ENCODE assay signal across 8 cellular contexts in the genomic region with DNA sequence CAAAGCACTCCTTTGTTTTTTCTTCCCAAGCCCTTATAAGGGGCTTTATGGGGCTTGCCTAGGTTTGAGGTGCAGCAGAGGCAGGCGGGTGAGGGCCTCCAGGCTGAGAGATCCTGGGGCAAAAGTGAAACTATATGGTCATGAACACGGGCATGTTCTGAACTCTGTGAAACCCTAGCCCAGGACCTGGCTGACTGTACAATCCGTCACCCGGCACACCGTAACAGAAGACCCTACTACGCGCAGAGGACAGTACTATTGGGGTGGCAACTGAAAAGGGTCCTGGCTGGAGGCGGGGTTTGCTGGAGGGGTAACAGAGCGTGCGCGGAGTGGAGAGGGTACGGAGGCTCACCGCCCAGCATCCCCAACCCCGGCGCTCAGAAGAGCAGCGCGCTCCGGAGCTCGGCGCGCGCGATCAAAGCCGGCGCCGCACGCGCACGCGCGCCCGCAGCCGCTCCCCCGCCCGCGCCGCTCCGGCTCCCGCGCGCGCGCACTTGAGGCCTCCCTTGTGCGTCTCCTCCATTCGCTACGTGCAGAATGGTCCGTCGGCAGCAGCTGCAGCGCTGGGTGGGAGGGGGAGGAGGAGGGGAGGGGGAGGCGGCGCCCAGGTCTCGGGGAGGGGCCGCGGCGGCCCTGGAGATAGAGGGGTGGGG. TPM values are rescaled to one million over a fixed set of nuclear protein-coding genes. Genes with fewer than 3 reads are reported as not detected.
DNase-seq lines count a peak whose midpoint lies in the region; ATAC-seq and TF ChIP-seq lines count a peak whose summit lies in the region.

No MANE protein-coding gene starts in this region.

- no peak overlapping the region for H3K56ac ChIP-seq in H9 (ENCODE audit: insufficient read length, low read depth, low read length)

- H3K23me2 ChIP-seq in H9 (ENCODE audit: insufficient read length, low read depth, low read length, poor library complexity, severe bottlenecking): peaks cover 9% of the 10 kb centered on the region

- H3K36me3 ChIP-seq in rectal smooth muscle tissue (ENCODE audit: control insufficient read depth, insufficient read depth, low read length): no peaks in the 10 kb centered on the region
- no peaks in the 10 kb centered on the region for H3K36me3 ChIP-seq in aorta (ENCODE audit: control insufficient read depth in 1 of 2, insufficient read depth in 2 of 2, low read length in 1 of 2)

- peak overlapping the region; percentile 50 for H3K9ac ChIP-seq in H9 (ENCODE audit: extremely low read depth, insufficient read length, low read length)
- H3K9ac ChIP-seq in rectal smooth muscle tissue (ENCODE audit: low read length): no peak overlapping the region

- no peak overlapping the region for H2BK12ac ChIP-seq in H9 (ENCODE audit: insufficient read length, low read depth, low read length)

- H4K5ac ChIP-seq in H9 (ENCODE audit: insufficient read length, low read depth, low read length): no peak overlapping the region

- H2AK5ac ChIP-seq in H9 (ENCODE audit: insufficient read length, low read length): no peak overlapping the region

- no peak overlapping the region for H2BK20ac ChIP-seq in H9 (ENCODE audit: low read depth, low read length, poor library complexity, severe bottlenecking)

- H3K4me3 ChIP-seq in rectal smooth muscle tissue (ENCODE audit: low read length) (peak overlapping the region; percentile 60), aorta (ENCODE audit: low read length in 2 of 2) (peak overlapping the region; percentile 0 to 43)

- H3K27ac Mint-ChIP-seq in H9: peak overlapping the region; percentile 52 to 86 (median 84); a peak in 4 of 7 replicates
- H3K27ac Mint-ChIP-seq in activated naive CD4-positive, alpha-beta T cell treated with anti-CD3 and anti-CD28 coated beads for 36 hours: no peak overlapping the region

- WGBS in H9 (ENCODE audit: extremely low coverage, insufficient read length, low lambda C conversion rate): no CpG with 5 or more reads among the region's 55 CpGs
- 3% methylated on average over 45 to 55 of the region's 55 CpGs for WGBS in aorta, 2 donors

- H4K20me1 ChIP-seq in H9 (ENCODE audit: control insufficient read depth, insufficient read depth, insufficient read length): no peaks in the 10 kb centered on the region

- no peak overlapping the region for H2BK15ac ChIP-seq in H9 (ENCODE audit: low read depth, low read length)

- CTCF ChIA-PET in activated naive CD4-positive, alpha-beta T cell treated with anti-CD3 and anti-CD28 coated beads for 36 hours (lab: Charles Lee): interaction anchor here (1.1 to 4.0 kb wide), 8 partner anchors 10 to 405 kb away, joined by 3 to 39 read pairs (median 7); a partner anchor contains a TSS

- no peak overlapping the region for H4K8ac ChIP-seq in H9 (replicated peaks; ENCODE audit: insufficient read length, low read depth, low read length)

- H3K9me3 ChIP-seq in H9 (ENCODE audit: control insufficient read depth, low read depth, low read length): no peaks in the 10 kb centered on the region
- no peaks in the 10 kb centered on the region for H3K9me3 ChIP-seq in aorta (ENCODE audit: control insufficient read depth, low read length)

- no peak overlapping the region for H2AFZ ChIP-seq in H9 (ENCODE audit: low read length)

- intact Hi-C loops in activated naive CD4-positive, alpha-beta T cell treated with anti-CD3 and anti-CD28 coated beads for 36 hours (cut with micrococcal nuclease): loop anchor here (1.0 kb wide), 1 partner anchor 72 kb away; no protein-coding TSS in a partner anchor
- intact Hi-C loops in cardiac septum (cut with DNase I): no loop called here
- intact Hi-C loops in aorta (cut with DNase I): loop anchor here (1.0 to 5.0 kb wide), 2 partner anchors 81 to 304 kb away; no protein-coding TSS in a partner anchor

- H3K23ac ChIP-seq in H9 (ENCODE audit: insufficient read length, low read depth, low read length): no peak overlapping the region

- H3K18ac ChIP-seq in H9 (ENCODE audit: insufficient read length, low read depth, low read length): peak overlapping the region; percentile 51

- H3K4ac ChIP-seq in H9 (ENCODE audit: low read depth, low read length): no peak overlapping the region

- H3K27me3 ChIP-seq in H9 (ENCODE audit: insufficient read depth, low read length): no peaks in the 10 kb centered on the region
- no peaks in the 10 kb centered on the region for H3K27me3 ChIP-seq in rectal smooth muscle tissue (ENCODE audit: control insufficient read depth, insufficient read depth, low read length)
- H3K27me3 ChIP-seq in aorta (ENCODE audit: control insufficient read depth in 1 of 2, insufficient read depth in 2 of 2, low read length in 1 of 2): no peaks in the 10 kb centered on the region

- no peaks in the 10 kb centered on the region for H3K79me2 ChIP-seq in H9 (ENCODE audit: insufficient read depth, low read length)

- TF ChIP-seq CTCF in H9 (conservative IDR thresholded peaks at IDR 0.05): no peak

- no peak overlapping the region for H2BK120ac ChIP-seq in H9 (ENCODE audit: low read depth, low read length, poor library complexity, severe bottlenecking)

- H3K36me3 Mint-ChIP-seq in H9 (ENCODE audit: insufficient read depth in 1 of 3, low read depth in 3 of 3): no peaks in the 10 kb centered on the region
- H3K36me3 Mint-ChIP-seq in activated naive CD4-positive, alpha-beta T cell treated with anti-CD3 and anti-CD28 coated beads for 36 hours (ENCODE audit: low read depth): no peaks in the 10 kb centered on the region

- H3K4me1 Mint-ChIP-seq in H9: peaks cover 42 to 52% of the 10 kb centered on the region in 2 experiments
- peaks cover 19% of the 10 kb centered on the region for H3K4me1 Mint-ChIP-seq in activated naive CD4-positive, alpha-beta T cell treated with anti-CD3 and anti-CD28 coated beads for 36 hours (ENCODE audit: low read depth)

- H3K4me3 Mint-ChIP-seq in H9: peak overlapping the region; percentile 73 to 87
- H3K4me3 Mint-ChIP-seq in activated naive CD4-positive, alpha-beta T cell treated with anti-CD3 and anti-CD28 coated beads for 36 hours: peak overlapping the region; percentile 81

- peak; percentile 72 for DNase-seq in ELF-1 (ENCODE audit: low read depth, low spot score)
- peak; percentile 87 for DNase-seq in H9
- peak; percentile 60 for DNase-seq in NCI-H460 (ENCODE audit: extremely low read depth, low read depth)
- DNase-seq in activated naive CD4-positive, alpha-beta T cell treated with anti-CD3 and anti-CD28 coated beads for 36 hours: peak; percentile 82
- peak; percentile 93 for DNase-seq in cardiac septum (ENCODE audit: low spot score)
- DNase-seq in aorta: peak; percentile 92 to 94
- DNase-seq in NCI-H446 (lab: John Stamatoyannopoulos, UW): no peak

- no peak overlapping the region for H2BK5ac ChIP-seq in H9 (ENCODE audit: insufficient read length, low read length)

- H3K14ac ChIP-seq in H9 (ENCODE audit: insufficient read depth, low read length): peak overlapping the region; percentile 68; the same call in 1 of the 2 replicates

- H3K4me1 ChIP-seq in H9 (ENCODE audit: insufficient read depth, low read length): peaks cover 8% of the 10 kb centered on the region; the same call in 1 of the 2 replicates
- peaks cover 15% of the 10 kb centered on the region for H3K4me1 ChIP-seq in rectal smooth muscle tissue (ENCODE audit: control insufficient read depth, insufficient read depth, low read length)
- H3K4me1 ChIP-seq in aorta (ENCODE audit: control insufficient read depth in 1 of 2, insufficient read depth in 2 of 2, low read length in 2 of 2): no peaks in the 10 kb centered on the region

- peak overlapping the region; percentile 73 for H3K4me2 ChIP-seq in H9 (ENCODE audit: insufficient read depth, insufficient read length, low read length)

- no peak overlapping the region for H4K91ac ChIP-seq in H9 (ENCODE audit: insufficient read length, low read depth, low read length)

- peak; percentile 78 for ATAC-seq in aorta (ENCODE audit: low FRiP score)

- H3T11ph ChIP-seq in H9 (ENCODE audit: low read length): no peak overlapping the region

- H3K9me3 Mint-ChIP-seq in H9: no peaks in the 10 kb centered on the region; a peak in 1 of 5 replicates
- no peaks in the 10 kb centered on the region for H3K9me3 Mint-ChIP-seq in activated naive CD4-positive, alpha-beta T cell treated with anti-CD3 and anti-CD28 coated beads for 36 hours

- peaks cover 10% of the 10 kb centered on the region for H3K27me3 Mint-ChIP-seq in H9 (ENCODE audit: low read depth)
- H3K27me3 Mint-ChIP-seq in activated naive CD4-positive, alpha-beta T cell treated with anti-CD3 and anti-CD28 coated beads for 36 hours (ENCODE audit: low read depth): peaks cover 7% of the 10 kb centered on the region

- H3K79me1 ChIP-seq in H9 (ENCODE audit: insufficient read depth, low read depth, low read length, poor library complexity, severe bottlenecking): no peaks in the 10 kb centered on the region

- H3K27ac ChIP-seq in H9 (ENCODE audit: insufficient read length, low read depth, low read length) (no peak overlapping the region), rectal smooth muscle tissue (ENCODE audit: low read depth, low read length) (peak overlapping the region; percentile 59), aorta (ENCODE audit: low read depth in 1 of 2, low read length in 2 of 2) (no peak overlapping the region)

RNA-seq across cellular contexts. Expression of a gene that starts 54.2 kb away (rescaled TPM):
- 80.1 and 80.3 TPM in 2 replicates for total RNA-seq in H9 (2021)
- 41.4 and 43.9 TPM in 2 replicates for total RNA-seq in NCI-H460 (2014; rRNA removed; shearing (Covaris generic))
- 55.4 and 92.6 TPM in 2 replicates for polyA plus RNA-seq in NCI-H460 (2014; cell fraction: nucleus; rRNA removed)
- total RNA-seq in activated naive CD4-positive, alpha-beta T cell treated with anti-CD3 and anti-CD28 coated beads for 36 hours: 10 to 100 TPM; 40.9 to 41.0 TPM
- 36.7 TPM for total RNA-seq in cardiac septum
- 10 to 100 TPM; 24.6 to 24.9 TPM for total RNA-seq in aorta
- 10 to 100 TPM; 39.0 to 40.3 TPM for polyA plus RNA-seq in aorta

RNA-seq across cellular contexts. Expression of a gene that starts 54.3 kb away (rescaled TPM):
- total RNA-seq in H9 (2021) (56.3 and 56.8 TPM in 2 replicates), cardiac septum (39.6 TPM), aorta (10 to 100 TPM; 16.0 to 23.5 TPM)
- 17.7 and 17.8 TPM in 2 replicates for total RNA-seq in NCI-H460 (2014; rRNA removed; shearing (Covaris generic))
- polyA plus RNA-seq in NCI-H460 (2014; cell fraction: nucleus; rRNA removed): 24.8 and 31.5 TPM in 2 replicates
- total RNA-seq in activated naive CD4-positive, alpha-beta T cell treated with anti-CD3 and anti-CD28 coated beads for 36 hours: 1 to 10 TPM; 7.8 to 8.3 TPM
- polyA plus RNA-seq in aorta: 10 to 100 TPM in 1 of 2 donors, 1 to 10 TPM in 1; 6.1 to 15.0 TPM

Comparison
In these comparisons a context has a peak if more than half of its experiments do, and no peak if none do; other contexts are left out.
1. DNase-seq: peak in ELF-1 (single experiment), H9 (single experiment), NCI-H460 (single experiment), activated naive CD4-positive, alpha-beta T cell treated with anti-CD3 and anti-CD28 coated beads for 36 hours (single experiment), cardiac septum (single experiment) and aorta (2 of 2); none in NCI-H446 (0 of 2).